In the genomic region with DNA sequence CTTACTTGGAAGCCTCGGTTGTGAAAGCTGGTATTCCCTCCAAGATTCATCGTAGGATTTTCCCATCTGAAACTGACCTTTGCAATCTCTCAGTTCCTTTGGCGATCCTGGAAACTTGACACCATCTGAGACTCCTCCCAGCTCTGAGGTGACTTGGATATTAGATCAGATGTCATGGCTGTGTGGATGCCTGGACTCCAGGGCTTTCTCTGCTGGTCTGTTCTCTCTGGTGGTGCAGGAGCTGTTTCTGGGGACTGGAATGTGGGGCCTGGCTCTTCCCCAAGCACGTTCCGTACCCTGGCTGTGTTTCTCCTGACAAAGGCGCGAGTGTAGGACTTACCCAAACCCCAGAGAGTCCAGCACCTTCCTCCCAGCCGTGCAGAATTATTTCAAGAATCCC, we compare ENCODE assay signal across 1 cellular context.
TF ChIP-seq lines count a peak whose summit lies in the region.

No MANE protein-coding gene starts in this region.

TF ChIP-seq in HepG2, 621 proteins besides CTCF, POLR2A, EP300 and RAD21 (continued from another document):
- TF ChIP-seq ZNF460 (CRISPR knock-in tag; IDR thresholded peaks at IDR 0.05; ENCODE audit: borderline replicate concordance) (no peak), ZFP62 (CRISPR knock-in tag; IDR thresholded peaks at IDR 0.05) (no peak), RCOR2 (CRISPR knock-in tag; IDR thresholded peaks at IDR 0.05) (no peak), ISL2 (CRISPR knock-in tag; IDR thresholded peaks at IDR 0.05) (no peak), MZF1 (CRISPR knock-in tag; IDR thresholded peaks at IDR 0.05; ENCODE audit: borderline replicate concordance) (no peak), ZMYM4 (CRISPR knock-in tag; IDR thresholded peaks at IDR 0.05) (0 out of 2 replicates have a peak, but pooled peaks have one; percentile 33), ZNF12 (CRISPR knock-in tag; IDR thresholded peaks at IDR 0.05) (no peak), HOXA9 (CRISPR knock-in tag; IDR thresholded peaks at IDR 0.05; ENCODE audit: borderline replicate concordance) (no peak), ZBTB38 (CRISPR knock-in tag; IDR thresholded peaks at IDR 0.05) (no peak), SIX1 (CRISPR knock-in tag; IDR thresholded peaks at IDR 0.05; ENCODE audit: borderline replicate concordance) (peak; percentile 42; the same call in 1 of the 2 replicates), NFYC (CRISPR knock-in tag; IDR thresholded peaks at IDR 0.05) (no peak)
